18 cellular contexts compared by ENCODE assay signal in genomic region chr4:75668596-75668995, GRCh38. TPM values are rescaled to one million over a fixed set of nuclear protein-coding genes. Genes with fewer than 3 reads are reported as not detected.
DNase-seq lines count a peak whose midpoint lies in the region; ATAC-seq, FAIRE-seq and TF ChIP-seq lines count a peak whose summit lies in the region.
"Had no signal": no experiment of that assay in that cellular context is flagged by ENCODE, and none has a peak within 500 bp of the region (broad histone marks: within the 10 kb centered on the region; RNA-seq: fewer than 3 reads in every experiment).

No MANE protein-coding gene starts in this region.

- H3K4me3 ChIP-seq in KMS-11 (IDR thresholded peaks at IDR 0.05; ENCODE audit: insufficient read depth, low read depth, low read length) (no peak overlapping the region), K562 (no peak overlapping the region), psoas muscle (no peak overlapping the region)
- H3K4me3 ChIP-seq: PC-9, stomach, vagina had no signal

- ATAC-seq in activated T-cell treated with anti-CD3 and anti-CD28 coated beads, Interleukin-2, amount 50 U/mL, for 4 hours = no peak
- ATAC-seq in K562 = no peak
- no peak for ATAC-seq in psoas muscle

- H3K9me1 ChIP-seq in K562 (ENCODE audit: control insufficient read depth, insufficient read depth, low read length) = peaks cover 6% of the 10 kb centered on the region

- H3K36me3 ChIP-seq in KMS-11 (ENCODE audit: insufficient read depth) (no peaks in the 10 kb centered on the region), K562 (ENCODE audit: control insufficient read depth, insufficient read depth, low read length) (peaks cover 25% of the 10 kb centered on the region), psoas muscle (ENCODE audit: insufficient read depth in 1 of 2, low read depth in 1 of 2) (no peaks in the 10 kb centered on the region)
- H3K36me3 ChIP-seq: stomach, vagina had no signal

- no TSS peak for BruUV-seq in K562 (replicated peaks; lab: Mats Ljungman, UMichigan)

- H3K27ac ChIP-seq in KMS-11 = no peak overlapping the region
- no peak overlapping the region for H3K27ac ChIP-seq in K562 (ENCODE audit: extremely low read depth, low read depth, low read length)
- H3K27ac ChIP-seq in psoas muscle = peak overlapping the region; percentile 13
- H3K27ac ChIP-seq: stomach, vagina had no signal

- H3K4me1 ChIP-seq in KMS-11 (ENCODE audit: low read depth, poor library complexity, severe bottlenecking) = peaks cover 60% of the 10 kb centered on the region
- peaks cover 8 to 36% of the 10 kb centered on the region in 2 experiments for H3K4me1 ChIP-seq in K562 (replicated peaks in 1 of 2; ENCODE audit: control insufficient read depth in 2 of 2, insufficient read depth in 2 of 2, low read length in 2 of 2)
- H3K4me1 ChIP-seq in psoas muscle = peaks cover 61% of the 10 kb centered on the region

- no peaks in the 10 kb centered on the region for H3K9me3 Mint-ChIP-seq in activated T-cell treated with anti-CD3 and anti-CD28 coated beads, Interleukin-2, amount 50 U/mL, for 4 hours

- no peaks in the 10 kb centered on the region for H3K9me3 ChIP-seq in K562 (replicated peaks; ENCODE audit: control insufficient read depth, insufficient read depth, low read depth, low read length)
- H3K9me3 ChIP-seq in psoas muscle = no peaks in the 10 kb centered on the region
- H3K9me3 ChIP-seq: stomach, vagina had no signal

- intact Hi-C loops in K562 (cut with micrococcal nuclease) = no loop called here
- intact Hi-C loops in psoas muscle (cut with DNase I) = no loop called here

- FAIRE-seq in K562 (lab: Jason Lieb, UNC) = no peak

- no peak for TF ChIP-seq EP300 in K562 (IDR thresholded peaks at IDR 0.05; ENCODE audit: low read length)

- DNase-seq in activated T-cell treated with anti-CD3 and anti-CD28 coated beads, Interleukin-2, amount 50 U/mL, for 4 hours = no peak
- no peak for DNase-seq in activated T-cell treated with anti-CD3 and anti-CD28 coated beads for 4 hours
- no peak for DNase-seq in K562 (ENCODE audit: extremely low read depth in 1 of 4, low spot score in 3 of 4)
- no peak for DNase-seq in psoas muscle
- DNase-seq in CD1c-positive myeloid dendritic cell (ENCODE audit: extremely low spot score) = no peak
- DNase-seq in NCI-H774 (lab: John Stamatoyannopoulos, UW) = no peak
- no peak for DNase-seq in cerebellum (ENCODE audit: low spot score)
- DNase-seq: activated effector memory CD4-positive, alpha-beta T cell treated with Interleukin-2 at 50 U/mL for 16 hours; central memory CD4-positive, alpha-beta T cell; foreskin melanocyte; H7; Karpas-422; NCI-H524; nucleus accumbens; PC-9; stomach had no signal

- H3K9ac ChIP-seq in KMS-11 (no peak overlapping the region), K562 (ENCODE audit: insufficient read depth in 1 of 2, low read depth in 2 of 2, low read length in 2 of 2) (peak overlapping the region in 1 of 2 experiments; percentile 17; a peak in 1 of 4 replicates)

- peak overlapping the region; percentile 13; the same call in 1 of the 2 replicates for H3K4me2 ChIP-seq in KMS-11
- peak overlapping the region; percentile 28 for H3K4me2 ChIP-seq in K562 (ENCODE audit: insufficient read depth, low read length)
- H3K4me2 ChIP-seq: PC-9 had no signal

- H4K20me1 ChIP-seq in KMS-11 (ENCODE audit: insufficient read depth) = peaks cover 75% of the 10 kb centered on the region
- H4K20me1 ChIP-seq in K562 (replicated peaks; ENCODE audit: control insufficient read depth, insufficient read depth, low read length) = peaks cover 49% of the 10 kb centered on the region

- H3K4me3 Mint-ChIP-seq in activated T-cell treated with anti-CD3 and anti-CD28 coated beads, Interleukin-2, amount 50 U/mL, for 4 hours = peak overlapping the region; percentile 59

- CTCF ChIA-PET in K562 (lab: Yijun Ruan, JAX; ENCODE audit: low intra/inter-chr PET ratio) = no interaction called here

- H3K36me3 Mint-ChIP-seq in activated T-cell treated with anti-CD3 and anti-CD28 coated beads, Interleukin-2, amount 50 U/mL, for 4 hours (ENCODE audit: insufficient read depth) = peaks cover 2% of the 10 kb centered on the region

- POLR2A ChIA-PET in K562 (lab: Yijun Ruan, JAX) = interaction anchor here (0.7 to 2.3 kb wide), 4 partner anchors 14 to 56 kb away, joined by 3 to 13 read pairs (median 4); partner anchors contain the start of gene USO1

- H3K27me3 Mint-ChIP-seq in activated T-cell treated with anti-CD3 and anti-CD28 coated beads, Interleukin-2, amount 50 U/mL, for 4 hours (ENCODE audit: low read depth) = no peaks in the 10 kb centered on the region

- H3K4me1 Mint-ChIP-seq in activated T-cell treated with anti-CD3 and anti-CD28 coated beads, Interleukin-2, amount 50 U/mL, for 4 hours (ENCODE audit: low read depth) = peaks cover 70% of the 10 kb centered on the region

- no peak for TF ChIP-seq RAD21 in K562 (CRISPR knock-in tag; conservative IDR thresholded peaks at IDR 0.05 in 1 of 2, IDR thresholded peaks at IDR 0.05 in 1 of 2)

- H3K79me2 ChIP-seq in KMS-11 (ENCODE audit: insufficient read depth, low read depth) (peaks cover 95% of the 10 kb centered on the region), K562 (ENCODE audit: control insufficient read depth, insufficient read depth, low read length) (peaks cover 96% of the 10 kb centered on the region)

- in situ Hi-C loops in K562 (cut with MboI) = no loop called here

- H3K27me3 ChIP-seq in KMS-11 (ENCODE audit: insufficient read depth, low read depth) (no peaks in the 10 kb centered on the region), K562 (ENCODE audit: control insufficient read depth in 2 of 2, insufficient read depth in 2 of 2, low read length in 2 of 2) (no peaks in the 10 kb centered on the region), psoas muscle (ENCODE audit: insufficient read depth in 3 of 3, low read length in 2 of 3) (no peaks in the 10 kb centered on the region)
- H3K27me3 ChIP-seq: stomach, vagina had no signal

- no peak for TF ChIP-seq CTCF in KMS-11 (conservative IDR thresholded peaks at IDR 0.05; ENCODE audit: low read depth, low read length)
- no peak for TF ChIP-seq CTCF in K562 (IDR thresholded peaks at IDR 0.05 in 2 of 3, conservative IDR thresholded peaks at IDR 0.05 in 1 of 3; ENCODE audit: insufficient read depth in 2 of 3, low read depth in 1 of 3, low read length in 3 of 3)
- no peak for TF ChIP-seq CTCF in psoas muscle (IDR thresholded peaks at IDR 0.05)

- H2AFZ ChIP-seq in KMS-11 (ENCODE audit: low read depth) (no peak overlapping the region), K562 (ENCODE audit: low read depth, low read length) (no peak overlapping the region)
- H2AFZ ChIP-seq: PC-9 had no signal

- no peak for TF ChIP-seq POLR2A in K562 (conservative IDR thresholded peaks at IDR 0.05)

RNA-seq across cellular contexts. Expression of gene G3BP2, which starts 4.6 kb away (rescaled TPM):
- total RNA-seq in activated T-cell treated with anti-CD3 and anti-CD28 coated beads, Interleukin-2, amount 50 U/mL, for 4 hours = 100 to 1,000 TPM; 177 to 196 (median 189) TPM
- total RNA-seq in K562 (2011; cell fraction: chromatin; rRNA removed; ENCODE audit: low replicate concordance) = 41.8 and 137 TPM in 2 replicates
- 22.8 and 31.1 TPM in 2 replicates for total RNA-seq in K562 (2011; cell fraction: nucleolus; rRNA removed)
- total RNA-seq in K562 (2011; cell fraction: nucleoplasm; rRNA removed) = 47.7 and 75.6 TPM in 2 replicates
- total RNA-seq in K562 (2014; rRNA removed) (84.6 and 88.9 TPM in 2 replicates), K562 (2014; rRNA removed; fragmentation: Illumina TruSeq; extraction: Trizol) (138 and 159 TPM in 2 replicates), K562 (2015; rRNA removed; fragmentation: Illumina TruSeq; extraction: Trizol) (125 and 130 TPM in 2 replicates), K562 (2021) (143 and 160 TPM in 2 replicates), psoas muscle (100 to 1,000 TPM; 126 to 219 (median 156) TPM), cerebellum (186 TPM)
- polyA plus RNA-seq in K562 (2011; rRNA removed) (90.9 and 141 TPM in 2 replicates), K562 (2014; fragmentation: Illumina TruSeq; extraction: Trizol) (143 and 222 TPM in 2 replicates), K562 (2014; fragmentation: Nextera tagmentation; extraction: Ambion mirVana) (10 to 100 TPM; 25.2 to 36.2 TPM), K562 (2014; rRNA removed) (83.7 and 90.2 TPM in 2 replicates), psoas muscle (100 to 1,000 TPM in 1 of 3 donors, 10 to 100 TPM in 2; 34.8 to 145 (median 39.5) TPM)
- polyA plus RNA-seq in K562 (2011; cell fraction: cytosol; rRNA removed) = 28.9 and 47.0 TPM in 2 replicates
- 23.0 and 34.6 TPM in 2 replicates for polyA plus RNA-seq in K562 (2011; cell fraction: nucleus; rRNA removed)
- 83.9 and 86.5 TPM in 2 replicates for polyA plus RNA-seq in K562 (2012)
- 194 and 199 TPM in 2 replicates for polyA minus RNA-seq in K562 (2011; rRNA and poly(A)+ RNA removed)
- polyA minus RNA-seq in K562 (2011; cell fraction: cytosol; rRNA and poly(A)+ RNA removed) = 44.7 and 78.4 TPM in 2 replicates
- 23.4 and 41.5 TPM in 2 replicates for polyA minus RNA-seq in K562 (2011; cell fraction: nucleus; rRNA and poly(A)+ RNA removed)

RNA-seq across cellular contexts. Expression of gene CDKL2, which starts 38.3 kb away (rescaled TPM):
- under 1 TPM in 2 of 3 donors, not detected in 1; 0.08 to 0.33 TPM for total RNA-seq in activated T-cell treated with anti-CD3 and anti-CD28 coated beads, Interleukin-2, amount 50 U/mL, for 4 hours
- 0.62 and 1.2 TPM in 2 replicates for total RNA-seq in K562 (2011; cell fraction: chromatin; rRNA removed; ENCODE audit: low replicate concordance)
- 0.17 TPM in 1 of 2 replicates, not detected in the other for total RNA-seq in K562 (2011; cell fraction: nucleolus; rRNA removed)
- 0.07 TPM in 1 of 2 replicates, not detected in the other for total RNA-seq in K562 (2011; cell fraction: nucleoplasm; rRNA removed)
- total RNA-seq in K562 (2014; rRNA removed) (not detected in 2 replicates), K562 (2014; rRNA removed; fragmentation: Illumina TruSeq; extraction: Trizol) (0.06 TPM in 1 of 2 replicates, not detected in the other), K562 (2015; rRNA removed; fragmentation: Illumina TruSeq; extraction: Trizol) (0.04 TPM in 1 of 2 replicates, not detected in the other), K562 (2021) (0.16 TPM in 1 of 2 replicates, not detected in the other), psoas muscle (under 1 TPM in 1 of 4 donors, not detected in 3; 0.30 TPM), cerebellum (34.6 TPM)
- polyA plus RNA-seq in K562 (2011; rRNA removed) (0.05 TPM in 1 of 2 replicates, not detected in the other), K562 (2014; fragmentation: Illumina TruSeq; extraction: Trizol) (not detected in 2 replicates), K562 (2014; fragmentation: Nextera tagmentation; extraction: Ambion mirVana) (under 1 TPM in 1 of 2 experiments, not detected in 1; 0.01 TPM), K562 (2014; rRNA removed) (0.03 TPM in 1 of 2 replicates, not detected in the other), psoas muscle (under 1 TPM in 1 of 3 donors, not detected in 2; 0.40 TPM)
- polyA plus RNA-seq in K562 (2011; cell fraction: cytosol; rRNA removed) = 0.01 TPM in 1 of 2 replicates, not detected in the other
- not detected in 2 replicates for polyA plus RNA-seq in K562 (2011; cell fraction: nucleus; rRNA removed)
- 0.05 TPM in 1 of 2 replicates, not detected in the other for polyA plus RNA-seq in K562 (2012)
- not detected in 2 replicates for polyA minus RNA-seq in K562 (2011; rRNA and poly(A)+ RNA removed)
- polyA minus RNA-seq in K562 (2011; cell fraction: cytosol; rRNA and poly(A)+ RNA removed) = not detected in 2 replicates
- not detected in 2 replicates for polyA minus RNA-seq in K562 (2011; cell fraction: nucleus; rRNA and poly(A)+ RNA removed)

RNA-seq across cellular contexts. Expression of gene USO1, which starts 55.8 kb away (rescaled TPM):
- 10 to 100 TPM; 28.1 to 31.6 (median 30.1) TPM for total RNA-seq in activated T-cell treated with anti-CD3 and anti-CD28 coated beads, Interleukin-2, amount 50 U/mL, for 4 hours
- 22.0 and 88.8 TPM in 2 replicates for total RNA-seq in K562 (2011; cell fraction: chromatin; rRNA removed; ENCODE audit: low replicate concordance)
- 18.5 and 23.9 TPM in 2 replicates for total RNA-seq in K562 (2011; cell fraction: nucleolus; rRNA removed)
- 33.2 and 59.6 TPM in 2 replicates for total RNA-seq in K562 (2011; cell fraction: nucleoplasm; rRNA removed)
- total RNA-seq in K562 (2014; rRNA removed) (48.5 and 54.0 TPM in 2 replicates), K562 (2014; rRNA removed; fragmentation: Illumina TruSeq; extraction: Trizol) (76.2 and 80.2 TPM in 2 replicates), K562 (2015; rRNA removed; fragmentation: Illumina TruSeq; extraction: Trizol) (68.7 and 72.8 TPM in 2 replicates), K562 (2021) (45.3 and 48.0 TPM in 2 replicates), psoas muscle (100 to 1,000 TPM; 175 to 210 (median 180) TPM), cerebellum (47.7 TPM)
- polyA plus RNA-seq in K562 (2011; rRNA removed) (87.5 and 97.8 TPM in 2 replicates), K562 (2014; fragmentation: Illumina TruSeq; extraction: Trizol) (54.5 and 71.6 TPM in 2 replicates), K562 (2014; fragmentation: Nextera tagmentation; extraction: Ambion mirVana) (10 to 100 TPM; 19.3 to 22.1 TPM), K562 (2014; rRNA removed) (44.3 and 45.1 TPM in 2 replicates), psoas muscle (100 to 1,000 TPM in 2 of 3 donors, 10 to 100 TPM in 1; 49.5 to 224 (median 136) TPM)
- 21.2 and 42.2 TPM in 2 replicates for polyA plus RNA-seq in K562 (2011; cell fraction: cytosol; rRNA removed)
- polyA plus RNA-seq in K562 (2011; cell fraction: nucleus; rRNA removed) = 15.9 and 30.8 TPM in 2 replicates
- polyA plus RNA-seq in K562 (2012) = 40.7 and 71.7 TPM in 2 replicates
- polyA minus RNA-seq in K562 (2011; rRNA and poly(A)+ RNA removed) = 69.8 and 96.2 TPM in 2 replicates
- polyA minus RNA-seq in K562 (2011; cell fraction: cytosol; rRNA and poly(A)+ RNA removed) = 32.1 and 32.4 TPM in 2 replicates
- polyA minus RNA-seq in K562 (2011; cell fraction: nucleus; rRNA and poly(A)+ RNA removed) = 15.2 and 35.5 TPM in 2 replicates

Comparison
In these comparisons a context has a peak if more than half of its experiments do, and no peak if none do; other contexts are left out.
1. RNA of gene CDKL2, which starts 38.3 kb away (total RNA-seq): 34.6 TPM in cerebellum (single experiment); 0.30 TPM in psoas muscle, 0.08 to 0.33 TPM in activated T-cell treated with anti-CD3 and anti-CD28 coated beads, Interleukin-2, amount 50 U/mL, for 4 hours and 0.04 to 1.2 TPM in K562; every median in the first group is over 10 times any median in the second.